Comparison of ENCODE assay signal across 18 cellular contexts in the genomic region with DNA sequence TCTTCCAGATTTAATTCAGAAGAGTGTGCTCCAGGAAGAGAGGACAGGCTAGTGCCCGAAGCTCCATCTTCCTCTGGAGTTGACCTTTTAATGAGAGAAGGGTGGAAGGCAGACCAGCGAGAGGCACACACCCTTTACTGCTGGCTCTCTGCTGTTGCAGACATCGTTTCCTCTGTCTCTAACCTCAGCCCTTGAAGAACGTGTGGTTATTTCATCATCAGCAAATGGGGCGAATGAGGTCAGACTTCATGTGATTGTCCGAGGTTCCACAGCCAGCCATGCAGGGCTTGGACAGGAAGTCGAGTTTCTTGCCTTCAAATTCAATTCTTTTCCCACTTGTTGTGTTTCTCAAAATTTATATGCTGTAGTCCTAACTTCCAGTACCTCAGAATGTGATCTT.
DNase-seq lines count a peak whose midpoint lies in the region; ATAC-seq, FAIRE-seq and TF ChIP-seq lines count a peak whose summit lies in the region.
"Had no signal": no experiment of that assay in that cellular context is flagged by ENCODE, and none has a peak within 500 bp of the region (broad histone marks: within the 10 kb centered on the region; RNA-seq: fewer than 3 reads in every experiment).

No MANE protein-coding gene starts in this region.

- TF ChIP-seq POLR2A in NB4 (IDR thresholded peaks at IDR 0.05; ENCODE audit: extremely low read depth, insufficient read length), result no peak
- TF ChIP-seq POLR2A in H1 (IDR thresholded peaks at IDR 0.05; ENCODE audit: control extremely low read depth in 1 of 2, low read depth in 2 of 2, low read length in 2 of 2), result no peak

- no peaks in the 10 kb centered on the region; a peak in 1 of 7 replicates for H3K27me3 ChIP-seq in H1 (replicated peaks in 1 of 4; ENCODE audit: control insufficient read depth in 3 of 4, extremely low read depth in 1 of 4, insufficient read depth in 3 of 4, low read length in 3 of 4)
- no peaks in the 10 kb centered on the region for H3K27me3 ChIP-seq in PC-9 (ENCODE audit: insufficient read depth, low read depth)
- H3K27me3 ChIP-seq: gastrocnemius medialis, ovary, suprapubic skin had no signal

- TF ChIP-seq RAD21 in H1 (IDR thresholded peaks at IDR 0.05 in 1 of 2, conservative IDR thresholded peaks at IDR 0.05 in 1 of 2; ENCODE audit: low read depth in 2 of 2, low read length in 2 of 2), result no peak

- H2BK15ac ChIP-seq in H1 (ENCODE audit: low read length), result no peak overlapping the region

- H3K56ac ChIP-seq in H1 (replicated peaks; ENCODE audit: insufficient read length, low read depth, low read length), result no peak overlapping the region

- H2BK5ac ChIP-seq in H1 (ENCODE audit: low read depth, low read length), result no peak overlapping the region

- BruUV-seq in PC-9 (replicated peaks; lab: Mats Ljungman, UMichigan), result no TSS peak

- peaks cover 0 to 1% of the 10 kb centered on the region in 2 experiments for H4K20me1 ChIP-seq in H1 (replicated peaks in 1 of 2; ENCODE audit: control insufficient read depth in 1 of 2, insufficient read depth in 2 of 2, low read length in 2 of 2)
- no peaks in the 10 kb centered on the region for H4K20me1 ChIP-seq in PC-9 (ENCODE audit: insufficient read depth)

- H2BK20ac ChIP-seq in H1 (ENCODE audit: low read length), result no peak overlapping the region

- H3K4me1 ChIP-seq in H1 (replicated peaks in 1 of 4; ENCODE audit: control insufficient read depth in 3 of 4, insufficient read depth in 4 of 4, low read length in 3 of 4) (no peaks in the 10 kb centered on the region), PC-9 (replicated peaks; ENCODE audit: insufficient read depth) (no peaks in the 10 kb centered on the region)
- H3K4me1 ChIP-seq: gastrocnemius medialis, suprapubic skin had no signal

- no peaks in the 10 kb centered on the region for H3K79me1 ChIP-seq in H1 (ENCODE audit: low read depth, low read length)

- no peak for TF ChIP-seq CTCF in NB4 (IDR thresholded peaks at IDR 0.05; ENCODE audit: low read depth, low read length)
- no peak for TF ChIP-seq CTCF in H1 (IDR thresholded peaks at IDR 0.05; ENCODE audit: control extremely low read depth in 1 of 3, insufficient read depth in 1 of 3, low read depth in 1 of 3, low read length in 3 of 3)
- no peak for TF ChIP-seq CTCF in PC-9 (conservative IDR thresholded peaks at IDR 0.05)

- DNase-seq in GM04504 (ENCODE audit: low read depth), result peak; percentile 41
- peak; percentile 93 for DNase-seq in NB4 (ENCODE audit: low read depth)
- DNase-seq in H1 (ENCODE audit: low read depth in 1 of 2, low spot score in 2 of 2), result no peak
- DNase-seq in stromal cell of bone marrow (ENCODE audit: low read depth), result peak; percentile 25
- DNase-seq in DMS79 treated with DMSO at 0.1 percent for 48 hours (lab: John Stamatoyannopoulos, UW), result no peak
- DNase-seq in PC-9, result no peak
- DNase-seq: activated CD4-positive, alpha-beta T cell treated with anti-CD3 and anti-CD28 coated beads for 36 hours; anterior cingulate cortex; C1 segment of cervical spinal cord; DMS153; effector memory CD4-positive, alpha-beta T cell; gastrocnemius medialis; H7; NCI-H146; NCI-H2227 treated with DMSO at 0.1 percent for 48 hours; ovary had no signal

- FAIRE-seq in H1 (lab: Jason Lieb, UNC), result peak; percentile 19

- H3K4me3 ChIP-seq in NB4 (ENCODE audit: low read depth, low read length) (no peak overlapping the region), H1 (ENCODE audit: extremely low read depth in 1 of 4, insufficient read depth in 2 of 4, low read depth in 3 of 4, low read length in 4 of 4) (no peak overlapping the region), PC-9 (no peak overlapping the region)
- H3K4me3 ChIP-seq: gastrocnemius medialis, ovary, suprapubic skin had no signal

- no peak for TF ChIP-seq EP300 in H1 (IDR thresholded peaks at IDR 0.05; ENCODE audit: borderline replicate concordance in 1 of 2, low read depth in 2 of 2, low read length in 2 of 2)

- H3K27ac ChIP-seq in H1 (ENCODE audit: low read depth, low read length) (no peak overlapping the region), PC-9 (no peak overlapping the region)
- H3K27ac ChIP-seq: gastrocnemius medialis, ovary, suprapubic skin had no signal

- H2AK5ac ChIP-seq in H1 (ENCODE audit: low read depth, low read length), result no peak overlapping the region

- H2BK12ac ChIP-seq in H1 (ENCODE audit: low read depth, low read length), result no peak overlapping the region

- POLR2A ChIA-PET in H1 (lab: Charles Lee; ENCODE audit: partially characterized antibody), result no interaction called here
- POLR2A ChIA-PET in PC-9 (lab: Charles Lee; ENCODE audit: unreplicated experiment), result no interaction called here

- H3K14ac ChIP-seq in H1 (ENCODE audit: insufficient read length), result no peak overlapping the region

- no peak overlapping the region for H4K8ac ChIP-seq in H1 (ENCODE audit: extremely low read depth, insufficient read depth, low read length)

- H3K4ac ChIP-seq in H1 (replicated peaks; ENCODE audit: insufficient read length, low read depth, low read length), result no peak overlapping the region

- H2AFZ ChIP-seq in H1 (ENCODE audit: low read length) (no peak overlapping the region), PC-9 (no peak overlapping the region)

- no peak for ATAC-seq in HG02798 (IDR thresholded peaks at IDR 0.05; ENCODE audit: poor library complexity, unreplicated experiment)
- ATAC-seq: activated CD4-positive, alpha-beta T cell treated with anti-CD3 and anti-CD28 coated beads for 36 hours; gastrocnemius medialis had no signal

- H3K9ac ChIP-seq in H1 (replicated peaks in 1 of 4; ENCODE audit: extremely low read depth in 1 of 4, low read depth in 3 of 4, low read length in 3 of 4), result no peak overlapping the region

- H3K23ac ChIP-seq in H1 (ENCODE audit: insufficient read length), result no peak overlapping the region

- H3F3A ChIP-seq in PC-9 (ENCODE audit: insufficient read depth, low read depth), result no peaks in the 10 kb centered on the region

- no peak overlapping the region for H4K5ac ChIP-seq in H1 (ENCODE audit: insufficient read length, low read depth, low read length)

- no peak overlapping the region for H2BK120ac ChIP-seq in H1 (replicated peaks; ENCODE audit: low read depth, low read length)

- CTCF ChIA-PET in H1 (lab: Charles Lee; ENCODE audit: partially characterized antibody) (interaction anchor here (0.8 to 3.1 kb wide), 3 partner anchors 11 to 27 kb away, joined by 3 to 13 read pairs (median 3); no protein-coding TSS in a partner anchor), PC-9 (lab: Charles Lee) (no interaction called here)

- H3K36me3 ChIP-seq in H1 (ENCODE audit: control insufficient read depth in 2 of 4, insufficient read depth in 4 of 4, low read length in 3 of 4) (no peaks in the 10 kb centered on the region), PC-9 (ENCODE audit: low read depth) (no peaks in the 10 kb centered on the region)
- H3K36me3 ChIP-seq: gastrocnemius medialis, ovary, suprapubic skin had no signal

- no peak overlapping the region for H3K4me2 ChIP-seq in H1 (ENCODE audit: insufficient read depth in 1 of 2, low read depth in 2 of 2, low read length in 2 of 2)
- H3K4me2 ChIP-seq in PC-9, result no peak overlapping the region

- no peaks in the 10 kb centered on the region for H3K9me2 ChIP-seq in PC-9 (ENCODE audit: insufficient read depth)

- H3K9me3 ChIP-seq in H1 (ENCODE audit: insufficient read depth in 2 of 2, low read depth in 1 of 2, low read length in 1 of 2) (no peaks in the 10 kb centered on the region), PC-9 (ENCODE audit: insufficient read depth, low read depth) (no peaks in the 10 kb centered on the region)
- H3K9me3 ChIP-seq: gastrocnemius medialis, ovary, suprapubic skin had no signal

- WGBS in H1 (ENCODE audit: extremely low coverage in 1 of 2, insufficient coverage in 1 of 2, insufficient read length in 1 of 2, insufficient replicate concordance in 2 of 2, low coverage in 1 of 2, low lambda C conversion rate in 2 of 2, missing lambda C conversion rate in 1 of 2), 2 experiments, result 82% methylated on average over 7 of the region's 7 CpGs; no CpG with 5 or more reads in 1 of the 2 experiments

- H3K79me2 ChIP-seq in H1 (ENCODE audit: control insufficient read depth in 1 of 2, insufficient read depth in 2 of 2, low read length in 2 of 2) (no peaks in the 10 kb centered on the region), PC-9 (ENCODE audit: low read depth) (no peaks in the 10 kb centered on the region)

- no peak overlapping the region for H3K18ac ChIP-seq in H1 (ENCODE audit: extremely low read depth, low read length)

- no peaks in the 10 kb centered on the region for H3K23me2 ChIP-seq in H1 (ENCODE audit: low read depth, low read length)

- H4K91ac ChIP-seq in H1 (replicated peaks; ENCODE audit: insufficient read length, low read length), result no peak overlapping the region

- intact Hi-C loops in PC-9 (cut with micrococcal nuclease; ENCODE audit: unreplicated experiment), result no loop called here

TF ChIP-seq in H1, 55 proteins besides CTCF, POLR2A, EP300 and RAD21:
- TF ChIP-seq HDAC6 (IDR thresholded peaks at IDR 0.05; ENCODE audit: low read depth, low read length), result no peak
- TF ChIP-seq KDM5A (IDR thresholded peaks at IDR 0.05; ENCODE audit: low read length), result no peak
TF ChIP-seq in H1: peak in this region for 0.

Comparison
In these comparisons a context has a peak if more than half of its experiments do, and no peak if none do; other contexts are left out.
1. DNase-seq: peak in GM04504 (single experiment), NB4 (single experiment) and stromal cell of bone marrow (single experiment); none in H1 (0 of 2), DMS79 treated with DMSO at 0.1 percent for 48 hours (single experiment) and PC-9 (0 of 2).